In genomic region chr9:117156150-117156688, GRCh38 we compare ENCODE assay signal across 15 cellular contexts.
"Had no signal": no experiment of that assay in that cellular context is flagged by ENCODE, and none has a peak within 500 bp of the region (broad histone marks: within the 10 kb centered on the region; RNA-seq: fewer than 3 reads in every experiment).

No MANE protein-coding gene starts in this region.

- ATAC-seq: activated naive CD4-positive, alpha-beta T cell treated with anti-CD3 and anti-CD28 coated beads, Interleukin-2, amount 50 U/mL, for 72 hours; gastroesophageal sphincter; heart left ventricle; left lung; right cardiac atrium; stimulated activated naive CD8-positive, alpha-beta T cell treated with anti-CD3 and anti-CD28 coated beads, Interleukin-15, Interleukin-2, amounts not matched to agents 100 U/mL and 50 U/mL, for 24 hours had no signal

- DNase-seq: activated CD4-positive, alpha-beta T cell treated with anti-CD3 and anti-CD28 coated beads, Interleukin-2, amount 50 U/mL, for 4 hours; activated gamma-delta T cell; adrenal gland; effector CD4-positive, alpha-beta T cell; heart left ventricle; left lung; naive B cell; right cardiac atrium; stimulated activated naive CD8-positive, alpha-beta T cell treated with anti-CD3 and anti-CD28 coated beads, Interleukin-15, Interleukin-2, amounts not matched to agents 100 U/mL and 50 U/mL, for 24 hours; uterus had no signal

- H3K4me3 ChIP-seq: adrenal gland, gastroesophageal sphincter, heart left ventricle, left lung, neural progenitor cell, prostate gland, tibial nerve, uterus had no signal
